25 cellular contexts compared by ENCODE assay signal in genomic region chr12:117695956-117696355, GRCh38.
"Had no signal": no experiment of that assay in that cellular context is flagged by ENCODE, and none has a peak within 500 bp of the region (broad histone marks: within the 10 kb centered on the region; RNA-seq: fewer than 3 reads in every experiment).

No MANE protein-coding gene starts in this region.

- H3K36me3 ChIP-seq: brain microvascular endothelial cell, heart left ventricle, left ventricle myocardium inferior, transverse colon had no signal

- ATAC-seq: heart left ventricle; natural killer cell treated with Interleukin-12 subunit alpha and Interleukin-12 subunit beta and Interleukin-15 and Interleukin-18, amount 100 ng/mL, for 72 hours; right cardiac atrium; stimulated activated naive CD8-positive, alpha-beta T cell treated with anti-CD3 and anti-CD28 coated beads, Interleukin-15, Interleukin-2, amounts not matched to agents 100 U/mL and 50 U/mL, for 24 hours had no signal

- H3K4me3 ChIP-seq: heart left ventricle, left ventricle myocardium inferior, lung, testis, transverse colon had no signal

- H3K9me3 ChIP-seq: testis, transverse colon had no signal

- DNase-seq: activated CD4-positive, alpha-beta memory T cell treated with anti-CD3 and anti-CD28 coated beads for 36 hours; activated CD4-positive, alpha-beta T cell treated with anti-CD3 and anti-CD28 coated beads, Interleukin-2, amount 10 ng/mL, durations not matched to agents 24 days and 14 days; activated CD4-positive, CD25-positive, alpha-beta regulatory T cell treated with anti-CD3 and anti-CD28 coated beads, Interleukin-2, amount 50 U/mL, for 72 hours; activated CD8-positive, alpha-beta memory T cell treated with anti-CD3 and anti-CD28 coated beads, Interleukin-2, amount 50 U/mL, for 48 hours; activated gamma-delta T cell; activated naive CD4-positive, alpha-beta T cell treated with anti-CD3 and anti-CD28 coated beads, Interleukin-2, amount 10 ng/mL, durations not matched to agents 7 days and 5 days; activated T-cell treated with anti-CD3 and anti-CD28 coated beads, Interleukin-2, amount 50 U/mL, for 24 hours; amniotic stem cell; brain microvascular endothelial cell; heart left ventricle; kidney glomerular epithelial cell; left ventricle myocardium inferior; mesendoderm; posterior cingulate gyrus; right cardiac atrium; stimulated activated CD4-positive, alpha-beta T cell treated with anti-CD3 and anti-CD28 coated beads, Interleukin-12 subunit alpha, Interleukin-12 subunit beta, amount 100 ng/mL, for 4 hours; stimulated activated CD4-positive, alpha-beta T cell treated with anti-CD3 and anti-CD28 coated beads, Interleukin-4, amount 100 ng/mL, for 1 hour; stimulated activated naive CD8-positive, alpha-beta T cell treated with anti-CD3 and anti-CD28 coated beads, Interleukin-15, Interleukin-2, amounts not matched to agents 100 U/mL and 50 U/mL, for 24 hours; T1000; testis; transverse colon had no signal

- H3K4me1 ChIP-seq: heart left ventricle, left ventricle myocardium inferior, testis, transverse colon had no signal

- FAIRE-seq: astrocyte, endothelial cell of umbilical vein had no signal
